In genomic region chr15:85401108-85401765, GRCh38 we compare ENCODE assay signal across 1 cellular context.
TF ChIP-seq lines count a peak whose summit lies in the region.

No MANE protein-coding gene starts in this region.

TF ChIP-seq in HepG2, 621 proteins besides CTCF, POLR2A, EP300 and RAD21 (continued from another document):
- TF ChIP-seq UBTF (CRISPR knock-in tag; IDR thresholded peaks at IDR 0.05), result no peak
- no peak for TF ChIP-seq ZNF772 (CRISPR knock-in tag; IDR thresholded peaks at IDR 0.05)
- TF ChIP-seq ZNF782 (CRISPR knock-in tag; IDR thresholded peaks at IDR 0.05; ENCODE audit: borderline replicate concordance), result no peak
- no peak for TF ChIP-seq ATF7-NPFF (CRISPR knock-in tag; IDR thresholded peaks at IDR 0.05; ENCODE audit: low read depth)
